Comparison of ENCODE assay signal across 8 cellular contexts in genomic region chr17:43907425-43907981, GRCh38. TPM values are rescaled to one million over a fixed set of nuclear protein-coding genes. Genes with fewer than 3 reads are reported as not detected.
A peak's percentile ranks its signal among the peaks of the same experiment; 100 is the strongest.
DNase-seq lines count a peak whose midpoint lies in the region; ATAC-seq, FAIRE-seq and TF ChIP-seq lines count a peak whose summit lies in the region.

Gene MPP2 (minus strand): TSS chr17:43907536. CDS start chr17:43904460, 3,076 bp downstream.

- H3K27me3 ChIP-seq in BE2C (peaks cover 12% of the 10 kb centered on the region), cardiac muscle cell (peaks cover 14% of the 10 kb centered on the region), ovary (no peaks in the 10 kb centered on the region)

- peaks cover 7% of the 10 kb centered on the region for H3K4me1 ChIP-seq in BE2C
- peaks cover 10% of the 10 kb centered on the region for H3K4me1 ChIP-seq in cardiac muscle cell (ENCODE audit: low read depth)
- H3K4me1 ChIP-seq in ovary (ENCODE audit: insufficient read depth): peaks cover 10% of the 10 kb centered on the region

- H3K4me3 ChIP-seq in BE2C (ENCODE audit: low read depth, low read length) (peak within 1 kb of the TSS; percentile 69), cardiac muscle cell (peak within 1 kb of the TSS; percentile 68), ovary (peak within 1 kb of the TSS; percentile 57)

- no peak for FAIRE-seq in urothelium cell line (lab: Jason Lieb, UNC)

- 0 to 2% (median 1%) methylated on average over 36 of the region's 36 CpGs for WGBS in ovary, 3 donors

- ATAC-seq in SK-N-SH treated with all-trans-retinoic acid at 6 μM for 48 hours (peak; percentile 78), HG03095 (IDR thresholded peaks at IDR 0.05; ENCODE audit: unreplicated experiment) (no peak)

- no peak within 1 kb of the TSS for H3K27ac ChIP-seq in cardiac muscle cell
- peak within 1 kb of the TSS; percentile 9 to 68 for H3K27ac ChIP-seq in ovary

- peak; percentile 44 for TF ChIP-seq POLR2A in ovary (IDR thresholded peaks at IDR 0.05)

- intact Hi-C loops in ovary (cut with DNase I): no loop called here

- no peaks in the 10 kb centered on the region for H3K9me3 ChIP-seq in BE2C
- no peaks in the 10 kb centered on the region for H3K9me3 ChIP-seq in cardiac muscle cell (ENCODE audit: low read depth)
- no peaks in the 10 kb centered on the region for H3K9me3 ChIP-seq in ovary

- TF ChIP-seq CTCF in BE2C (IDR thresholded peaks at IDR 0.05; ENCODE audit: low read depth, low read length): no peak
- TF ChIP-seq CTCF in cardiac muscle cell (IDR thresholded peaks at IDR 0.05; ENCODE audit: low read depth, low read length): peak; percentile 17
- TF ChIP-seq CTCF in ovary (IDR thresholded peaks at IDR 0.05): peak in 2 of 3 donors; percentile 24 to 54

- TF ChIP-seq EP300 in ovary (IDR thresholded peaks at IDR 0.05): no peak

- DNase-seq in BE2C (peak; percentile 86), HuH-7 (ENCODE audit: low spot score) (peak; percentile 89), amniotic epithelial cell (ENCODE audit: low read depth) (peak; percentile 73), cardiac muscle cell (ENCODE audit: low read depth in 1 of 2, low spot score in 1 of 2) (peak; percentile 76 to 92), ovary (peak; percentile 66 to 83 (median 77)), urothelium cell line (ENCODE audit: low spot score) (peak; percentile 90)

- H3K36me3 ChIP-seq in BE2C (no peaks in the 10 kb centered on the region), cardiac muscle cell (no peaks in the 10 kb centered on the region), ovary (no peaks in the 10 kb centered on the region)

TF ChIP-seq in SK-N-SH treated with all-trans-retinoic acid at 6 μM for 48 hours, 23 proteins besides CTCF, POLR2A, EP300 and RAD21:
- TF ChIP-seq PPARA (CRISPR knock-in tag; IDR thresholded peaks at IDR 0.05; ENCODE audit: borderline replicate concordance) (no peak), OSR1 (CRISPR knock-in tag; IDR thresholded peaks at IDR 0.05) (no peak), GLIS3 (CRISPR knock-in tag; IDR thresholded peaks at IDR 0.05) (no peak), TCF4 (CRISPR knock-in tag; IDR thresholded peaks at IDR 0.05; ENCODE audit: borderline replicate concordance) (no peak), ZFP3 (CRISPR knock-in tag; IDR thresholded peaks at IDR 0.05) (no peak), ISL1 (CRISPR knock-in tag; IDR thresholded peaks at IDR 0.05) (no peak), ZNF8 (CRISPR knock-in tag; IDR thresholded peaks at IDR 0.05) (no peak), ARNTL (CRISPR knock-in tag; IDR thresholded peaks at IDR 0.05; ENCODE audit: borderline replicate concordance, low read depth) (no peak), SNAI2 (CRISPR knock-in tag; IDR thresholded peaks at IDR 0.05) (no peak), RARB (CRISPR knock-in tag; IDR thresholded peaks at IDR 0.05) (no peak), ZC3H10 (CRISPR knock-in tag; IDR thresholded peaks at IDR 0.05) (no peak), ZNF565 (CRISPR knock-in tag; conservative IDR thresholded peaks at IDR 0.05; ENCODE audit: low read depth) (no peak), ESRRG (CRISPR knock-in tag; IDR thresholded peaks at IDR 0.05) (no peak), CSRNP3 (CRISPR knock-in tag; IDR thresholded peaks at IDR 0.05) (no peak), BACH2 (CRISPR knock-in tag; IDR thresholded peaks at IDR 0.05; ENCODE audit: borderline replicate concordance) (no peak)

RNA-seq across cellular contexts. Expression of gene MPP2, which starts in this region (rescaled TPM):
- polyA plus RNA-seq in BE2C (2012; ENCODE audit: insufficient read depth, insufficient read length, low read depth): 6.1 TPM
- 25.0 and 25.4 TPM in 2 replicates for total RNA-seq in cardiac muscle cell
- polyA plus RNA-seq in cardiac muscle cell: 17.2 and 23.4 TPM in 2 replicates
- total RNA-seq in ovary: 1 to 10 TPM; 3.3 to 6.5 (median 5.6) TPM
- 1 to 10 TPM; 2.6 to 2.9 TPM for polyA plus RNA-seq in ovary
